1 cellular context compared by ENCODE assay signal in the genomic region with DNA sequence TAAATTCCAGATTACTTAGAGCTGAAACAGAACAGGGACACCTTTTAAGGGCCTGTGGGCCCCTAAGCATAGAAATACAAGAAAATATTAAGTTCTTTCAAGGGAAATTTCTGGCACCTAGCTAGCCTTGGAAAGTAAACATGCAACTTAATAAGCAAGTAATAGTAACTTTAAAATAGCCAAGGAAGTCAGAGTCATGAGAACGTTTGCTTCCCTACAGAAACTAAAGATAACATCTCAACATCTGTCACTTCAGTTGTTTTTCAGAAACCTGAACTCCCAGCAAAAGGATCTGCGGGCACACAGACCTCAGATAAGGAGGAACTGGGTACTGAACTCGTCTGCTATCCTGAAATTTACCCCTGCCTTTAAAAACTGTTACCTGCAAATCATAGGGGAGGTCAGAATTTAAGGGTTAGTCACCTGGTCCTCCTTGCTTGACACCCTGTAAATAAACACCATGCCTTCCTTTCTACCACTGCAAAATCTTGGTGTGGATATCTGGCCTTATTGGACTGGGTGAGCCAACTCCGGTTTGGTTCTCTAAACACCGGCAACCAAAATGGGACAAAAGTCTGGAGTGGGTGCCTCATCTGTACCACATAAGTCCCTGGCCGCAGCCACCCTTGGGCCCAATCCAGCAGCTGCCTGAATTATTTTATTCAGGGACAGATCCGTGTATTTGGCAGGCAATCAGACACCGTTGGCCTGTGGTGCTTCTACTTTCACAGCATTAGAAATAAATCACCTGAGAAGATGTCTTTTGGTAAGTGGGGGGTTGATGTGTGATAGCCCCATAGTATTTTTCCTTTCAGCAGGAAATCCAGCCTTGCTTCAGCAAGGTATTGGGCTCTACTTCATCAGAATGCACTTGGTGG.
TF ChIP-seq lines count a peak whose summit lies in the region.

No MANE protein-coding gene starts in this region.

TF ChIP-seq in K562, 482 proteins besides CTCF, POLR2A, EP300 and RAD21 (continued from another document and continues in another):
- TF ChIP-seq DEAF1 (CRISPR knock-in tag; IDR thresholded peaks at IDR 0.05) (0 out of 2 replicates have a peak, but pooled peaks have one; percentile 22), ZC3H11A (IDR thresholded peaks at IDR 0.05; ENCODE audit: low read depth, low read length) (0 out of 2 replicates have a peak, but pooled peaks have one; percentile 15), DMBX1 (CRISPR knock-in tag; IDR thresholded peaks at IDR 0.05; ENCODE audit: borderline replicate concordance) (0 out of 2 replicates have a peak, but pooled peaks have one; percentile 49), POLR2G (IDR thresholded peaks at IDR 0.05; ENCODE audit: low read depth, low read length) (no peak; the same call in 1 of the 2 replicates), ZFP1 (CRISPR knock-in tag; IDR thresholded peaks at IDR 0.05) (no peak), FOXJ3 (CRISPR knock-in tag; IDR thresholded peaks at IDR 0.05) (no peak), ILF3 (IDR thresholded peaks at IDR 0.05; ENCODE audit: borderline replicate concordance) (no peak), LARP7 (IDR thresholded peaks at IDR 0.05) (no peak), CBFB (CRISPR knock-in tag; IDR thresholded peaks at IDR 0.05) (no peak), TFAM (CRISPR knock-in tag; conservative IDR thresholded peaks at IDR 0.05) (no peak), CHD2 (IDR thresholded peaks at IDR 0.05; ENCODE audit: low read depth, low read length) (no peak), ZNF696 (CRISPR knock-in tag; conservative IDR thresholded peaks at IDR 0.05) (no peak), CBFA2T2 (conservative IDR thresholded peaks at IDR 0.05) (peak; percentile 80), ETS2 (tag; IDR thresholded peaks at IDR 0.05; ENCODE audit: borderline replicate concordance, poor library complexity, severe bottlenecking) (no peak), ZFP36 (IDR thresholded peaks at IDR 0.05; ENCODE audit: low read depth, low read length, partially characterized antibody) (no peak), PPARD (CRISPR knock-in tag; IDR thresholded peaks at IDR 0.05) (no peak), ZKSCAN8 (CRISPR knock-in tag; IDR thresholded peaks at IDR 0.05) (no peak), GABPB2 (CRISPR knock-in tag; conservative IDR thresholded peaks at IDR 0.05) (no peak), POLR3G (IDR thresholded peaks at IDR 0.05; ENCODE audit: extremely low read depth, insufficient read length, insufficient replicate concordance) (no peak), CCNT2 (IDR thresholded peaks at IDR 0.05; ENCODE audit: borderline replicate concordance, extremely low read depth, insufficient read length, low read depth, low read length) (peak; percentile 75), ZNF695 (CRISPR knock-in tag; IDR thresholded peaks at IDR 0.05) (no peak), TFAP4 (CRISPR knock-in tag; IDR thresholded peaks at IDR 0.05; ENCODE audit: borderline replicate concordance) (no peak; the same call in 1 of the 2 replicates), ZNF586 (CRISPR knock-in tag; conservative IDR thresholded peaks at IDR 0.05) (no peak), NFIC (IDR thresholded peaks at IDR 0.05) (peak; percentile 51; the same call in 1 of the 2 replicates), PATZ1 (CRISPR knock-in tag; IDR thresholded peaks at IDR 0.05; ENCODE audit: borderline replicate concordance) (no peak), IRF9 (tag; IDR thresholded peaks at IDR 0.05) (no peak), KDM4B (IDR thresholded peaks at IDR 0.05; ENCODE audit: borderline replicate concordance in 2 of 2, low read depth in 1 of 2) (no peak), CREBBP (IDR thresholded peaks at IDR 0.05; ENCODE audit: low read depth, low read length) (no peak), USF2 (CRISPR knock-in tag; IDR thresholded peaks at IDR 0.05) (no peak), E2F4 (CRISPR knock-in tag; IDR thresholded peaks at IDR 0.05; ENCODE audit: low read depth) (no peak)
- TF ChIP-seq, protein P1, sequence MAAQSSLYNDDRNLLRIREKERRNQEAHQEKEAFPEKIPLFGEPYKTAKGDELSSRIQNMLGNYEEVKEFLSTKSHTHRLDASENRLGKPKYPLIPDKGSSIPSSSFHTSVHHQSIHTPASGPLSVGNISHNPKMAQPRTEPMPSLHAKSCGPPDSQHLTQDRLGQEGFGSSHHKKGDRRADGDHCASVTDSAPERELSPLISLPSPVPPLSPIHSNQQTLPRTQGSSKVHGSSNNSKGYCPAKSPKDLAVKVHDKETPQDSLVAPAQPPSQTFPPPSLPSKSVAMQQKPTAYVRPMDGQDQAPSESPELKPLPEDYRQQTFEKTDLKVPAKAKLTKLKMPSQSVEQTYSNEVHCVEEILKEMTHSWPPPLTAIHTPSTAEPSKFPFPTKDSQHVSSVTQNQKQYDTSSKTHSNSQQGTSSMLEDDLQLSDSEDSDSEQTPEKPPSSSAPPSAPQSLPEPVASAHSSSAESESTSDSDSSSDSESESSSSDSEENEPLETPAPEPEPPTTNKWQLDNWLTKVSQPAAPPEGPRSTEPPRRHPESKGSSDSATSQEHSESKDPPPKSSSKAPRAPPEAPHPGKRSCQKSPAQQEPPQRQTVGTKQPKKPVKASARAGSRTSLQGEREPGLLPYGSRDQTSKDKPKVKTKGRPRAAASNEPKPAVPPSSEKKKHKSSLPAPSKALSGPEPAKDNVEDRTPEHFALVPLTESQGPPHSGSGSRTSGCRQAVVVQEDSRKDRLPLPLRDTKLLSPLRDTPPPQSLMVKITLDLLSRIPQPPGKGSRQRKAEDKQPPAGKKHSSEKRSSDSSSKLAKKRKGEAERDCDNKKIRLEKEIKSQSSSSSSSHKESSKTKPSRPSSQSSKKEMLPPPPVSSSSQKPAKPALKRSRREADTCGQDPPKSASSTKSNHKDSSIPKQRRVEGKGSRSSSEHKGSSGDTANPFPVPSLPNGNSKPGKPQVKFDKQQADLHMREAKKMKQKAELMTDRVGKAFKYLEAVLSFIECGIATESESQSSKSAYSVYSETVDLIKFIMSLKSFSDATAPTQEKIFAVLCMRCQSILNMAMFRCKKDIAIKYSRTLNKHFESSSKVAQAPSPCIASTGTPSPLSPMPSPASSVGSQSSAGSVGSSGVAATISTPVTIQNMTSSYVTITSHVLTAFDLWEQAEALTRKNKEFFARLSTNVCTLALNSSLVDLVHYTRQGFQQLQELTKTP (IDR thresholded peaks at IDR 0.05; ENCODE audit: low read depth in 1 of 2, partially characterized antibody in 2 of 2), result peak in 1 of 2 experiments; percentile 70
- TF ChIP-seq, protein P2, sequence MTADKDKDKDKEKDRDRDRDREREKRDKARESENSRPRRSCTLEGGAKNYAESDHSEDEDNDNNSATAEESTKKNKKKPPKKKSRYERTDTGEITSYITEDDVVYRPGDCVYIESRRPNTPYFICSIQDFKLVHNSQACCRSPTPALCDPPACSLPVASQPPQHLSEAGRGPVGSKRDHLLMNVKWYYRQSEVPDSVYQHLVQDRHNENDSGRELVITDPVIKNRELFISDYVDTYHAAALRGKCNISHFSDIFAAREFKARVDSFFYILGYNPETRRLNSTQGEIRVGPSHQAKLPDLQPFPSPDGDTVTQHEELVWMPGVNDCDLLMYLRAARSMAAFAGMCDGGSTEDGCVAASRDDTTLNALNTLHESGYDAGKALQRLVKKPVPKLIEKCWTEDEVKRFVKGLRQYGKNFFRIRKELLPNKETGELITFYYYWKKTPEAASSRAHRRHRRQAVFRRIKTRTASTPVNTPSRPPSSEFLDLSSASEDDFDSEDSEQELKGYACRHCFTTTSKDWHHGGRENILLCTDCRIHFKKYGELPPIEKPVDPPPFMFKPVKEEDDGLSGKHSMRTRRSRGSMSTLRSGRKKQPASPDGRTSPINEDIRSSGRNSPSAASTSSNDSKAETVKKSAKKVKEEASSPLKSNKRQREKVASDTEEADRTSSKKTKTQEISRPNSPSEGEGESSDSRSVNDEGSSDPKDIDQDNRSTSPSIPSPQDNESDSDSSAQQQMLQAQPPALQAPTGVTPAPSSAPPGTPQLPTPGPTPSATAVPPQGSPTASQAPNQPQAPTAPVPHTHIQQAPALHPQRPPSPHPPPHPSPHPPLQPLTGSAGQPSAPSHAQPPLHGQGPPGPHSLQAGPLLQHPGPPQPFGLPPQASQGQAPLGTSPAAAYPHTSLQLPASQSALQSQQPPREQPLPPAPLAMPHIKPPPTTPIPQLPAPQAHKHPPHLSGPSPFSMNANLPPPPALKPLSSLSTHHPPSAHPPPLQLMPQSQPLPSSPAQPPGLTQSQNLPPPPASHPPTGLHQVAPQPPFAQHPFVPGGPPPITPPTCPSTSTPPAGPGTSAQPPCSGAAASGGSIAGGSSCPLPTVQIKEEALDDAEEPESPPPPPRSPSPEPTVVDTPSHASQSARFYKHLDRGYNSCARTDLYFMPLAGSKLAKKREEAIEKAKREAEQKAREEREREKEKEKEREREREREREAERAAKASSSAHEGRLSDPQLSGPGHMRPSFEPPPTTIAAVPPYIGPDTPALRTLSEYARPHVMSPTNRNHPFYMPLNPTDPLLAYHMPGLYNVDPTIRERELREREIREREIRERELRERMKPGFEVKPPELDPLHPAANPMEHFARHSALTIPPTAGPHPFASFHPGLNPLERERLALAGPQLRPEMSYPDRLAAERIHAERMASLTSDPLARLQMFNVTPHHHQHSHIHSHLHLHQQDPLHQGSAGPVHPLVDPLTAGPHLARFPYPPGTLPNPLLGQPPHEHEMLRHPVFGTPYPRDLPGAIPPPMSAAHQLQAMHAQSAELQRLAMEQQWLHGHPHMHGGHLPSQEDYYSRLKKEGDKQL (CRISPR knock-in tag; IDR thresholded peaks at IDR 0.05; ENCODE audit: borderline replicate concordance), result no peak
- TF ChIP-seq, protein P3, sequence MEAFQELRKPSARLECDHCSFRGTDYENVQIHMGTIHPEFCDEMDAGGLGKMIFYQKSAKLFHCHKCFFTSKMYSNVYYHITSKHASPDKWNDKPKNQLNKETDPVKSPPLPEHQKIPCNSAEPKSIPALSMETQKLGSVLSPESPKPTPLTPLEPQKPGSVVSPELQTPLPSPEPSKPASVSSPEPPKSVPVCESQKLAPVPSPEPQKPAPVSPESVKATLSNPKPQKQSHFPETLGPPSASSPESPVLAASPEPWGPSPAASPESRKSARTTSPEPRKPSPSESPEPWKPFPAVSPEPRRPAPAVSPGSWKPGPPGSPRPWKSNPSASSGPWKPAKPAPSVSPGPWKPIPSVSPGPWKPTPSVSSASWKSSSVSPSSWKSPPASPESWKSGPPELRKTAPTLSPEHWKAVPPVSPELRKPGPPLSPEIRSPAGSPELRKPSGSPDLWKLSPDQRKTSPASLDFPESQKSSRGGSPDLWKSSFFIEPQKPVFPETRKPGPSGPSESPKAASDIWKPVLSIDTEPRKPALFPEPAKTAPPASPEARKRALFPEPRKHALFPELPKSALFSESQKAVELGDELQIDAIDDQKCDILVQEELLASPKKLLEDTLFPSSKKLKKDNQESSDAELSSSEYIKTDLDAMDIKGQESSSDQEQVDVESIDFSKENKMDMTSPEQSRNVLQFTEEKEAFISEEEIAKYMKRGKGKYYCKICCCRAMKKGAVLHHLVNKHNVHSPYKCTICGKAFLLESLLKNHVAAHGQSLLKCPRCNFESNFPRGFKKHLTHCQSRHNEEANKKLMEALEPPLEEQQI (IDR thresholded peaks at IDR 0.05), result peak; percentile 72; the same call in 1 of the 2 replicates
